In the genomic region with DNA sequence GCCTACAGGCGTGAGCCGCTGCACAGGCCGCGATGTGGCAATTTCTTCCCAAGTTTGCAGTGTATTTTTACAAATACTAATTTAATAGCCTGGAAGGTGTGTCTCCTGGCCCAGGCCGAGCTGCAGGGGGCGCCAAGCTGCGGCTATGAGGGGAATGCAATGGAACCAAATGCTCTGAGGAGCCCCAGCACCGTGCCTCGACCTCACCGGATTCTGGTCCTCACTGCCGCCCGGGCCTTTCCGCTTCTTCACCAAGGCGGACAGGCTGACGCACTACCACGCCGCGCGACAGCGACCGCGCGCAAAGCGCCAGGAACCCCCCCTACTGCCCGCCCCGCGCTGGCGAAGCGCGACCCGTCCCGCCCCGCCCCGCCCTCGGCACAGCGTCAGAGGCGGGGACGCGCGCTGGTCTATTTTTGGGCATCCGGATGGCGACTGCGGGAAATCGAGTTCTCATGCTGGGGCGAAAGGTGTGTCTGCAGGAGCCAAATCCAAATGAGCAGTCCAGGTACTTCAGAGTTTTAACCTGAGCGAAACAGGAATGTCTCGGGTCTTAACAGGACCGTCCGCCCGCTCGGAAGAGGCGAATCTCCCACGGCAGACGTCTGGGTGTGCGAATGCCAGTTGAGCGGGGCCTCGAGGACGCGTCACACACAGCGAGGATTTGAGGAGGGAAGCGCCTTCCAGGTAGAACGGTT, we compare ENCODE assay signal across 8 cellular contexts.
A peak's percentile ranks its signal among the peaks of the same experiment; 100 is the strongest.
DNase-seq lines count a peak whose midpoint lies in the region; ATAC-seq and TF ChIP-seq lines count a peak whose summit lies in the region.

No MANE protein-coding gene starts in this region.

- H3K27ac Mint-ChIP-seq in dendritic cell treated with granulocyte-macrophage colony-stimulating factor and Interleukin-4, amounts not matched to agents 40 ng/mL and 50 ng/mL, for 4 days, result peak overlapping the region; percentile 50

- peaks cover 5% of the 10 kb centered on the region for H3K4me1 Mint-ChIP-seq in dendritic cell treated with granulocyte-macrophage colony-stimulating factor and Interleukin-4, amounts not matched to agents 40 ng/mL and 50 ng/mL, for 4 days (ENCODE audit: low read depth)

- peak; percentile 27 for DNase-seq in AG09319 (ENCODE audit: extremely low read depth, low read depth)
- DNase-seq in activated CD4-positive, alpha-beta T cell treated with anti-CD3 and anti-CD28 coated beads, Interleukin-2, amount 50 U/mL, for 4 hours, result peak; percentile 68
- DNase-seq in left kidney (ENCODE audit: low read depth, low spot score), result peak; percentile 88
- DNase-seq in stimulated activated CD4-positive, alpha-beta T cell treated with anti-CD3 and anti-CD28 coated beads, Interleukin-15, amount 100 ng/mL, for 24 hours, result peak; percentile 77
- no peak for DNase-seq in NCI-H2107 (lab: John Stamatoyannopoulos, UW)
- no peak for DNase-seq in D341Med (ENCODE audit: low spot score)

- peak; percentile 78 for ATAC-seq in HG03354 (IDR thresholded peaks at IDR 0.05; ENCODE audit: poor library complexity, severe bottlenecking, unreplicated experiment)

- intact Hi-C loops in dendritic cell treated with granulocyte-macrophage colony-stimulating factor and Interleukin-4, amounts not matched to agents 40 ng/mL and 50 ng/mL, for 4 days (cut with micrococcal nuclease), result no loop called here

- H3K36me3 Mint-ChIP-seq in dendritic cell treated with granulocyte-macrophage colony-stimulating factor and Interleukin-4, amounts not matched to agents 40 ng/mL and 50 ng/mL, for 4 days (ENCODE audit: low read depth), result no peaks in the 10 kb centered on the region

- H3K9me3 Mint-ChIP-seq in dendritic cell treated with granulocyte-macrophage colony-stimulating factor and Interleukin-4, amounts not matched to agents 40 ng/mL and 50 ng/mL, for 4 days, result peaks cover 7% of the 10 kb centered on the region

- TF ChIP-seq CTCF in AG09319 (IDR thresholded peaks at IDR 0.05; ENCODE audit: low read depth, low read length), result peak; percentile 68

- H3K4me3 Mint-ChIP-seq in dendritic cell treated with granulocyte-macrophage colony-stimulating factor and Interleukin-4, amounts not matched to agents 40 ng/mL and 50 ng/mL, for 4 days, result peak overlapping the region; percentile 76

- peaks cover 8% of the 10 kb centered on the region for H3K27me3 Mint-ChIP-seq in dendritic cell treated with granulocyte-macrophage colony-stimulating factor and Interleukin-4, amounts not matched to agents 40 ng/mL and 50 ng/mL, for 4 days

Comparison
In these comparisons a context has a peak if more than half of its experiments do, and no peak if none do; other contexts are left out.
1. DNase-seq: peak in AG09319 (single experiment), activated CD4-positive, alpha-beta T cell treated with anti-CD3 and anti-CD28 coated beads, Interleukin-2, amount 50 U/mL, for 4 hours (2 of 2), left kidney (single experiment) and stimulated activated CD4-positive, alpha-beta T cell treated with anti-CD3 and anti-CD28 coated beads, Interleukin-15, amount 100 ng/mL, for 24 hours (single experiment); none in NCI-H2107 (single experiment) and D341Med (single experiment).